ENCODE assay signal across 8 cellular contexts in the genomic region with DNA sequence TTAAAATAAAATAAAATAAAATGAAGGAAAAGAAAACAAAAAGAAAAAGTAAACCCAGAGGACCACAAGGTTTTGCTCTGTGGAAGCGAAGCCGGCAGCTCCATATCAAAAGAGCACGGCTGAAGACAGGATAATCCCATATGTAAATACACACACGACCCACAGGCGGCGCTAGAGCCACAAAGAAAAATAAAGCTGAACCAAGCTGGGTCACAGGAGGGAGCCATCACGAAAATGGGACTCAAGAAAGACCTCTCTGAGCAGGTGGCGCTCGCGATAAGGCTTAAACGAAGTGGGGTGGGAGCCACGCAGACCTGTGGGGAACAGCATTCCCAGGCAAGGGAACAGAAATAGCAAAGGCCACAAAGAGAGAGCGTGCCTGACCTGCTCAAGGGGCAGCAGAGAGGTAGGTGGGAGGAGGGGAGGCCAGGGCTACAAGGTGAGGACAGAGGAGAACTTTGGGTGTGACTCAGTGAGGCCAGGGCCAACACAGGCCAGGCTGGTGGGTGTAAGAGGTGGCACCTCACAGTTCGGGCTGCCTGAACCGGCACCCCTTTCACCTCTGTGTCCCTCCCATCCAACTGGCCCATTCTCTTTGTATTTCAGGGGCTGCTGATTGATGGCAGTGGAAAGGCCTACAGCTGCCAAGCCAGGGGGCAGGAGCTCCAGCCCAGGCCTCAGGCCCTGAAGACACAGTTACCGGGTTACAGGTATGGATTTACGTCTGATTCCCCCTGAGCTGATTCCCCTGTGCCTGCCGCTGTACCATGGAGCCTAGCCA. TPM values are rescaled to one million over a fixed set of nuclear protein-coding genes. Genes with fewer than 3 reads are reported as not detected.
DNase-seq lines count a peak whose midpoint lies in the region; ATAC-seq, FAIRE-seq and TF ChIP-seq lines count a peak whose summit lies in the region.

No MANE protein-coding gene starts in this region.

- TF ChIP-seq CTCF in WERI-Rb-1 (IDR thresholded peaks at IDR 0.05; ENCODE audit: low read depth, low read length), result peak; percentile 82
- peak; percentile 76 for TF ChIP-seq CTCF in bronchial epithelial cell (IDR thresholded peaks at IDR 0.05; ENCODE audit: insufficient read depth, low read length, severe bottlenecking)

- H3K27ac ChIP-seq in WERI-Rb-1, result no peak overlapping the region

- H3K36me3 ChIP-seq in WERI-Rb-1 (no peaks in the 10 kb centered on the region), bronchial epithelial cell (ENCODE audit: control insufficient read depth, insufficient read depth, low read length) (no peaks in the 10 kb centered on the region)

- H3K4me3 ChIP-seq in WERI-Rb-1 (ENCODE audit: low read depth, low read length), result no peak overlapping the region
- no peak overlapping the region for H3K4me3 ChIP-seq in bronchial epithelial cell (ENCODE audit: low read depth, low read length)

- H3K9me3 ChIP-seq in WERI-Rb-1 (ENCODE audit: severe bottlenecking), result no peaks in the 10 kb centered on the region

- no peak for FAIRE-seq in GM19239 (lab: Jason Lieb, UNC)
- FAIRE-seq in bronchial epithelial cell (lab: Jason Lieb, UNC), result no peak

- DNase-seq in 8988T (peak; percentile 67), GM19239 (ENCODE audit: insufficient read length, low spot score) (peak; percentile 31), NCI-H2196 treated with DMSO at 0.1 percent for 48 hours (lab: John Stamatoyannopoulos, UW; ENCODE audit: unreplicated experiment) (peak; percentile 48), WERI-Rb-1 (peak; percentile 79), bronchial epithelial cell (ENCODE audit: low read depth) (peak; percentile 49), kidney glomerular epithelial cell (lab: John Stamatoyannopoulos, UW) (peak; percentile 58)
- DNase-seq in stimulated activated CD4-positive, alpha-beta T cell treated with anti-CD3 and anti-CD28 coated beads, Interleukin-4, amount 100 ng/mL, for 4 hours, result peak; percentile 34 to 51

- no peak for ATAC-seq in HG03378 (IDR thresholded peaks at IDR 0.05; ENCODE audit: unreplicated experiment)

- no peaks in the 10 kb centered on the region for H3K27me3 ChIP-seq in WERI-Rb-1 (ENCODE audit: insufficient read depth, low read depth, severe bottlenecking)
- H3K27me3 ChIP-seq in bronchial epithelial cell (ENCODE audit: control insufficient read depth, insufficient read depth, low read length), result no peaks in the 10 kb centered on the region

RNA-seq across cellular contexts. Expression of a gene that starts 26.0 kb away (rescaled TPM):
- 0.13 and 4.7 TPM in 2 replicates for total RNA-seq in bronchial epithelial cell

RNA-seq across cellular contexts. Expression of a gene that starts 59.5 kb away (rescaled TPM):
- total RNA-seq in bronchial epithelial cell, result not detected in 2 replicates
